30 cellular contexts compared by ENCODE assay signal in genomic region chr22:33903012-33903411, GRCh38.
"Had no signal": no experiment of that assay in that cellular context is flagged by ENCODE, and none has a peak within 500 bp of the region (broad histone marks: within the 10 kb centered on the region; RNA-seq: fewer than 3 reads in every experiment).

No MANE protein-coding gene starts in this region.

- H3K4me3 ChIP-seq: ascending aorta, cardiac muscle cell had no signal

- H3K27me3 ChIP-seq: ascending aorta, cardiac muscle cell had no signal

- H3K36me3 ChIP-seq: ascending aorta, cardiac muscle cell, WERI-Rb-1 had no signal

- ATAC-seq: activated CD4-positive, alpha-beta T cell treated with anti-CD3 and anti-CD28 coated beads for 36 hours; activated CD4-positive, CD25-positive, alpha-beta regulatory T cell treated with anti-CD3 and anti-CD28 coated beads, Interleukin-2, amount 50 U/mL, for 24 hours; activated CD8-positive, alpha-beta memory T cell treated with anti-CD3 and anti-CD28 coated beads, Interleukin-2, amount 10 ng/mL, durations not matched to agents 7 days and 5 days; activated CD8-positive, alpha-beta T cell treated with anti-CD3 and anti-CD28 coated beads, Interleukin-2, amount 10 ng/mL, durations not matched to agents 7 days and 5 days; activated naive CD8-positive, alpha-beta T cell treated with anti-CD3 and anti-CD28 coated beads, Interleukin-2, amount 50 U/mL, for 24 hours; WTC11 had no signal

- H3K9me3 ChIP-seq: ascending aorta had no signal

- H3K27ac ChIP-seq: ascending aorta, cardiac muscle cell, WERI-Rb-1 had no signal

- DNase-seq: activated CD4-positive, alpha-beta memory T cell treated with anti-CD3 and anti-CD28 coated beads, Interleukin-2, amount 10 ng/mL, durations not matched to agents 7 days and 5 days; activated CD4-positive, alpha-beta T cell treated with anti-CD3 and anti-CD28 coated beads for 1 hour; activated CD4-positive, alpha-beta T cell treated with anti-CD3 and anti-CD28 coated beads for 36 hours; activated CD4-positive, alpha-beta T cell treated with anti-CD3 and anti-CD28 coated beads for 48 hours; activated CD4-positive, alpha-beta T cell treated with anti-CD3 and anti-CD28 coated beads, Interleukin-2, amount 10 ng/mL, durations not matched to agents 7 days and 5 days; activated CD4-positive, alpha-beta T cell treated with anti-CD3 and anti-CD28 coated beads, Interleukin-2, amount 50 U/mL, for 48 hours; activated CD4-positive, CD25-positive, alpha-beta regulatory T cell; activated CD8-positive, alpha-beta memory T cell treated with anti-CD3 and anti-CD28 coated beads for 24 hours; activated CD8-positive, alpha-beta memory T cell treated with anti-CD3 and anti-CD28 coated beads, Interleukin-2, amount 10 ng/mL, durations not matched to agents 7 days and 5 days; activated CD8-positive, alpha-beta memory T cell treated with anti-CD3 and anti-CD28 coated beads, Interleukin-2, amount 50 U/mL, for 48 hours; activated CD8-positive, alpha-beta T cell treated with anti-CD3 and anti-CD28 coated beads, Interleukin-2, amount 10 ng/mL, durations not matched to agents 7 days and 5 days; activated effector memory CD4-positive, alpha-beta T cell treated with Interleukin-2 at 50 U/mL for 16 hours; activated gamma-delta T cell; activated naive CD4-positive, alpha-beta T cell treated with anti-CD3 and anti-CD28 coated beads, Interleukin-2, amount 10 ng/mL, durations not matched to agents 7 days and 5 days; activated naive CD4-positive, alpha-beta T cell treated with Interleukin-2 at 50 U/mL for 16 hours; activated naive CD8-positive, alpha-beta T cell treated with anti-CD3 and anti-CD28 coated beads, Interleukin-2, amount 10 ng/mL, durations not matched to agents 7 days and 5 days; activated naive CD8-positive, alpha-beta T cell treated with anti-CD3 and anti-CD28 coated beads, Interleukin-2, amount 50 U/mL, for 24 hours; activated T-cell treated with anti-CD3 and anti-CD28 coated beads, Interleukin-2, amount 50 U/mL, for 24 hours; activated T-cell treated with anti-CD3 and anti-CD28 coated beads, Interleukin-2, amount 50 U/mL, for 48 hours; amygdala; anterior cingulate cortex; central memory CD4-positive, alpha-beta T cell; T-helper 1 cell; T-helper 2 cell; T-helper 9 cell had no signal
